12 cellular contexts compared by ENCODE assay signal in the genomic region with DNA sequence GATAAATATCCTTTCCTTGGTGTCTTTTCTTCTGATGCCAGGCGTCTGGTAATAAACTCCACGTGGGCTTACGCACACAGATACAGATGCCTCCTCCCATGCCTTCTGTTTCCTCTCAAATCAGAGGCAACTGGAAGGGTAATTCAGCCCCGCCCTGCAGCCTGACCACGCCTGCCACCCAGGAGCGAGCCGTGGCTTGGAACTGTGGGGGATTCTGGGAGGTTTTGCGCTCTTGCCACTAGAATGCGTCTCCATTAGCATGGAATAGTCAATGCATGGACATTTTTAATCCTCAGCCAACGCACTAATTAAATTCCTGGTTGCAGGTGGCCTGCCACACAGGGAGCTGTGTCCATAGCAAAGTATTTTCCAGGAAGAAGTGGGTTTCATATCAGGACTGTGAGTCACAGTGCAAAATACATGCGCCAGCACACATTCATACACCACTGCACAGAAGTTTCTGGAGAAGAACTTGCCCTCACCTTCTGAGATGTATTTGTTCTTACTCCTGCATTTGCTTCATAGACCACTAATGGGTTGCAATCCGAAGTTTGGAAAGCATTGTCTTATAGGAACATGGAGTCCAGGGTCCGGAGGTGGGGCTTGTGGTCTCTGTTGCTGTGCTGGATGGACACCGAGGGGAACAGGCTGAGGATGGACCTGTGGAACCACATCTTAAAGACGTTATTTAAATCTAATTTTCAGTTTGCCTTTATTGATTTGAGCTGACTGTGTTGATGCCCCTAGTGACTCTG.
DNase-seq lines count a peak whose midpoint lies in the region; ATAC-seq and TF ChIP-seq lines count a peak whose summit lies in the region.
"Had no signal": no experiment of that assay in that cellular context is flagged by ENCODE, and none has a peak within 500 bp of the region (broad histone marks: within the 10 kb centered on the region; RNA-seq: fewer than 3 reads in every experiment).

No MANE protein-coding gene starts in this region.

- H3K4me3 ChIP-seq in duodenal mucosa (ENCODE audit: low read depth in 1 of 2, low read length in 2 of 2) = peak overlapping the region; percentile 45 to 46
- no peak overlapping the region for H3K4me3 ChIP-seq in prostate gland
- H3K4me3 ChIP-seq: psoas muscle had no signal

- CTCF ChIA-PET in activated CD8-positive, alpha-beta T cell treated with anti-CD3 and anti-CD28 coated beads for 36 hours (lab: Charles Lee) = no interaction called here
- CTCF ChIA-PET in activated CD8-positive, alpha-beta T cell treated with anti-CD3 and anti-CD28 coated beads, Interleukin-2, amount 10 ng/mL, durations not matched to agents 7 days and 5 days (lab: Charles Lee) = no interaction called here

- peak overlapping the region in 1 of 2 donors; percentile 37 for H3K9ac ChIP-seq in duodenal mucosa (ENCODE audit: low read depth in 1 of 2, low read length in 2 of 2)

- DNase-seq in activated CD8-positive, alpha-beta T cell treated with anti-CD3 and anti-CD28 coated beads for 36 hours = no peak
- DNase-seq in activated CD8-positive, alpha-beta T cell treated with anti-CD3 and anti-CD28 coated beads, Interleukin-2, amount 10 ng/mL, durations not matched to agents 7 days and 5 days = no peak
- DNase-seq in NCI-H69 (lab: John Stamatoyannopoulos, UW) = peak; percentile 84
- peak; percentile 68 for DNase-seq in prostate gland (ENCODE audit: low spot score)
- no peak for DNase-seq in NCI-H1436 (lab: John Stamatoyannopoulos, UW)
- no peak for DNase-seq in midbrain (lab: John Stamatoyannopoulos, UW)
- DNase-seq in OCI-M1 (lab: John Stamatoyannopoulos, UW) = no peak
- DNase-seq: immature natural killer cell, NCI-H774, psoas muscle had no signal

- H3K27me3 Mint-ChIP-seq in activated CD8-positive, alpha-beta T cell treated with anti-CD3 and anti-CD28 coated beads for 36 hours = no peaks in the 10 kb centered on the region
- H3K27me3 Mint-ChIP-seq in activated CD8-positive, alpha-beta T cell treated with anti-CD3 and anti-CD28 coated beads, Interleukin-2, amount 10 ng/mL, durations not matched to agents 7 days and 5 days (ENCODE audit: low read depth) = no peaks in the 10 kb centered on the region
- H3K27me3 Mint-ChIP-seq: B cell had no signal

- no peak overlapping the region for H3K27ac Mint-ChIP-seq in activated CD8-positive, alpha-beta T cell treated with anti-CD3 and anti-CD28 coated beads for 36 hours
- no peak overlapping the region for H3K27ac Mint-ChIP-seq in activated CD8-positive, alpha-beta T cell treated with anti-CD3 and anti-CD28 coated beads, Interleukin-2, amount 10 ng/mL, durations not matched to agents 7 days and 5 days
- H3K27ac Mint-ChIP-seq: B cell, immature natural killer cell had no signal

- H3K9me3 Mint-ChIP-seq in activated CD8-positive, alpha-beta T cell treated with anti-CD3 and anti-CD28 coated beads for 36 hours = no peaks in the 10 kb centered on the region
- no peaks in the 10 kb centered on the region for H3K9me3 Mint-ChIP-seq in activated CD8-positive, alpha-beta T cell treated with anti-CD3 and anti-CD28 coated beads, Interleukin-2, amount 10 ng/mL, durations not matched to agents 7 days and 5 days (ENCODE audit: insufficient read depth)
- H3K9me3 Mint-ChIP-seq: immature natural killer cell had no signal

- H3K4me1 ChIP-seq in duodenal mucosa (ENCODE audit: control insufficient read depth in 1 of 2, insufficient read depth in 2 of 2, low read length in 2 of 2) (peaks cover 27 to 32% of the 10 kb centered on the region in 2 donors), prostate gland (replicated peaks) (peaks cover 4% of the 10 kb centered on the region)

- H3K27ac ChIP-seq in duodenal mucosa (ENCODE audit: low read depth, low read length) (peak overlapping the region; percentile 63), prostate gland (peak overlapping the region in 1 of 2 donors; percentile 33)
- H3K27ac ChIP-seq: psoas muscle had no signal

- intact Hi-C loops in activated CD8-positive, alpha-beta T cell treated with anti-CD3 and anti-CD28 coated beads for 36 hours (cut with micrococcal nuclease) = no loop called here
- intact Hi-C loops in prostate gland (cut with DNase I) = no loop called here

- H3K27me3 ChIP-seq in duodenal mucosa (ENCODE audit: control insufficient read depth in 1 of 2, insufficient read depth in 2 of 2, low read length in 2 of 2) (no peaks in the 10 kb centered on the region), prostate gland (replicated peaks; ENCODE audit: insufficient read depth) (no peaks in the 10 kb centered on the region)

- no peaks in the 10 kb centered on the region for H3K36me3 Mint-ChIP-seq in activated CD8-positive, alpha-beta T cell treated with anti-CD3 and anti-CD28 coated beads for 36 hours (ENCODE audit: low read depth)
- H3K36me3 Mint-ChIP-seq in activated CD8-positive, alpha-beta T cell treated with anti-CD3 and anti-CD28 coated beads, Interleukin-2, amount 10 ng/mL, durations not matched to agents 7 days and 5 days (ENCODE audit: low read depth) = no peaks in the 10 kb centered on the region
- H3K36me3 Mint-ChIP-seq: immature natural killer cell had no signal

- no peak for TF ChIP-seq CTCF in activated CD8-positive, alpha-beta T cell treated with anti-CD3 and anti-CD28 coated beads for 36 hours (IDR thresholded peaks at IDR 0.05)
- TF ChIP-seq CTCF in prostate gland (IDR thresholded peaks at IDR 0.05) = no peak

- peak; percentile 53 for ATAC-seq in activated CD8-positive, alpha-beta T cell treated with anti-CD3 and anti-CD28 coated beads for 36 hours
- no peak for ATAC-seq in activated CD8-positive, alpha-beta T cell treated with anti-CD3 and anti-CD28 coated beads, Interleukin-2, amount 10 ng/mL, durations not matched to agents 7 days and 5 days
- ATAC-seq: psoas muscle had no signal

- WGBS in prostate gland = 51% methylated on average over 15 of the region's 15 CpGs

- POLR2A ChIA-PET in activated CD8-positive, alpha-beta T cell treated with anti-CD3 and anti-CD28 coated beads for 36 hours (lab: Charles Lee) = no interaction called here
- POLR2A ChIA-PET in activated CD8-positive, alpha-beta T cell treated with anti-CD3 and anti-CD28 coated beads, Interleukin-2, amount 10 ng/mL, durations not matched to agents 7 days and 5 days (lab: Charles Lee) = no interaction called here

- H3K36me3 ChIP-seq in duodenal mucosa (ENCODE audit: control insufficient read depth in 1 of 2, insufficient read depth in 2 of 2, low read length in 2 of 2) (no peaks in the 10 kb centered on the region), prostate gland (no peaks in the 10 kb centered on the region)

- H3K4me3 Mint-ChIP-seq in activated CD8-positive, alpha-beta T cell treated with anti-CD3 and anti-CD28 coated beads for 36 hours = no peak overlapping the region
- no peak overlapping the region for H3K4me3 Mint-ChIP-seq in activated CD8-positive, alpha-beta T cell treated with anti-CD3 and anti-CD28 coated beads, Interleukin-2, amount 10 ng/mL, durations not matched to agents 7 days and 5 days
- H3K4me3 Mint-ChIP-seq: B cell, immature natural killer cell had no signal

- no peaks in the 10 kb centered on the region for H3K9me3 ChIP-seq in duodenal mucosa (ENCODE audit: control insufficient read depth in 1 of 2, low read length in 2 of 2)
- no peaks in the 10 kb centered on the region for H3K9me3 ChIP-seq in prostate gland
- H3K9me3 ChIP-seq: psoas muscle had no signal

- H3K4me1 Mint-ChIP-seq in activated CD8-positive, alpha-beta T cell treated with anti-CD3 and anti-CD28 coated beads for 36 hours (ENCODE audit: low read depth) = peaks cover 64% of the 10 kb centered on the region
- peaks cover 38% of the 10 kb centered on the region for H3K4me1 Mint-ChIP-seq in activated CD8-positive, alpha-beta T cell treated with anti-CD3 and anti-CD28 coated beads, Interleukin-2, amount 10 ng/mL, durations not matched to agents 7 days and 5 days (ENCODE audit: low read depth)
- H3K4me1 Mint-ChIP-seq: immature natural killer cell had no signal

- TF ChIP-seq POLR2A in prostate gland (IDR thresholded peaks at IDR 0.05) = no peak

Comparison
In these comparisons a context has a peak if more than half of its experiments do, and no peak if none do; other contexts are left out.
1. DNase-seq: peak in NCI-H69 (single experiment) and prostate gland (single experiment); none in activated CD8-positive, alpha-beta T cell treated with anti-CD3 and anti-CD28 coated beads for 36 hours (single experiment), activated CD8-positive, alpha-beta T cell treated with anti-CD3 and anti-CD28 coated beads, Interleukin-2, amount 10 ng/mL, durations not matched to agents 7 days and 5 days (single experiment), NCI-H1436 (single experiment), midbrain (single experiment) and OCI-M1 (single experiment).
2. H3K4me3 ChIP-seq: peak in duodenal mucosa (2 of 2); none in prostate gland (0 of 2).